In genomic region chr14:95215094-95215493, GRCh38 we compare ENCODE assay signal across 22 cellular contexts. TPM values are rescaled to one million over a fixed set of nuclear protein-coding genes. Genes with fewer than 3 reads are reported as not detected.
DNase-seq lines count a peak whose midpoint lies in the region; ATAC-seq and TF ChIP-seq lines count a peak whose summit lies in the region.
"Had no signal": no experiment of that assay in that cellular context is flagged by ENCODE, and none has a peak within 500 bp of the region (broad histone marks: within the 10 kb centered on the region; RNA-seq: fewer than 3 reads in every experiment).

No MANE protein-coding gene starts in this region.

- H3K9me2 ChIP-seq in Karpas-422 (replicated peaks; ENCODE audit: insufficient read depth, low read length) (no peaks in the 10 kb centered on the region), hepatocyte (replicated peaks; ENCODE audit: insufficient read depth) (no peaks in the 10 kb centered on the region)
- H3K9me2 ChIP-seq: SK-N-SH had no signal

- H3K9me3 ChIP-seq in Karpas-422 (ENCODE audit: low read length) (no peaks in the 10 kb centered on the region), hepatocyte (ENCODE audit: low read depth) (no peaks in the 10 kb centered on the region)
- H3K9me3 ChIP-seq: HAP-1, SK-N-SH had no signal

- no peak for TF ChIP-seq CTCF in hepatocyte (IDR thresholded peaks at IDR 0.05; ENCODE audit: poor library complexity)
- no peak for TF ChIP-seq CTCF in progenitor cell of endocrine pancreas (IDR thresholded peaks at IDR 0.05; ENCODE audit: unreplicated experiment)

- H3K4me1 ChIP-seq in Karpas-422 (ENCODE audit: low read length) (peaks cover 8% of the 10 kb centered on the region), hepatocyte (ENCODE audit: insufficient read depth) (peaks cover 28% of the 10 kb centered on the region)
- H3K4me1 ChIP-seq: HAP-1 had no signal

- H3K9ac ChIP-seq in Karpas-422 (ENCODE audit: low read length), result no peak overlapping the region
- H3K9ac ChIP-seq: KMS-11, SK-N-SH had no signal

- ATAC-seq in GM19023 (IDR thresholded peaks at IDR 0.05; ENCODE audit: unreplicated experiment) (no peak), HG02884 (IDR thresholded peaks at IDR 0.05; ENCODE audit: unreplicated experiment) (no peak)
- ATAC-seq: GM23338, PC-3 had no signal

- H3K36me3 Mint-ChIP-seq in progenitor cell of endocrine pancreas (ENCODE audit: insufficient read depth) (peaks cover 7% of the 10 kb centered on the region), immature natural killer cell (no peaks in the 10 kb centered on the region)

- H3K79me2 ChIP-seq in Karpas-422 (ENCODE audit: low read length) (no peaks in the 10 kb centered on the region), hepatocyte (no peaks in the 10 kb centered on the region)

- no peak overlapping the region for H2AFZ ChIP-seq in Karpas-422 (ENCODE audit: low read length)
- H2AFZ ChIP-seq in hepatocyte, result no peak overlapping the region
- H2AFZ ChIP-seq: GM23338 had no signal

- peak overlapping the region; percentile 59 for H3K27ac ChIP-seq in Karpas-422 (ENCODE audit: low read length)
- peak overlapping the region; percentile 41 for H3K27ac ChIP-seq in hepatocyte
- H3K27ac ChIP-seq: KMS-11 had no signal

- DNase-seq in Karpas-422, result no peak
- no peak for DNase-seq in hepatocyte (ENCODE audit: low spot score)
- DNase-seq in progenitor cell of endocrine pancreas (ENCODE audit: low spot score, unreplicated experiment), result no peak
- DNase-seq in immature natural killer cell, result no peak
- DNase-seq in activated gamma-delta T cell treated with Interleukin-2 at 50 U/mL for 16 hours, result no peak
- DNase-seq: CD4-positive, CD25-positive, alpha-beta regulatory T cell; EL; GF-D8; IMR-90; NCI-H1105 treated with DMSO at 0.1 percent for 48 hours; NCI-H2029 treated with DMSO at 0.1 percent for 48 hours; NCI-H446; NCI-H526; PC-3; RPMI8226; SIG-M5; SK-N-SH had no signal

- H3K27me3 ChIP-seq in Karpas-422 (ENCODE audit: low read length) (no peaks in the 10 kb centered on the region), hepatocyte (no peaks in the 10 kb centered on the region)

- H3K9me3 Mint-ChIP-seq in progenitor cell of endocrine pancreas (ENCODE audit: low read depth) (no peaks in the 10 kb centered on the region), immature natural killer cell (no peaks in the 10 kb centered on the region)
- H3K9me3 Mint-ChIP-seq: GM23338 had no signal

- H3K4me1 Mint-ChIP-seq in progenitor cell of endocrine pancreas (ENCODE audit: low read depth) (peaks cover 22% of the 10 kb centered on the region), immature natural killer cell (no peaks in the 10 kb centered on the region)
- H3K4me1 Mint-ChIP-seq: CD4-positive, CD25-positive, alpha-beta regulatory T cell had no signal

- peak overlapping the region; percentile 9 for H3K27ac Mint-ChIP-seq in progenitor cell of endocrine pancreas
- no peak overlapping the region for H3K27ac Mint-ChIP-seq in immature natural killer cell
- H3K27ac Mint-ChIP-seq: CD4-positive, CD25-positive, alpha-beta regulatory T cell; GM23338 had no signal

- H3K27me3 Mint-ChIP-seq in progenitor cell of endocrine pancreas (peaks cover 4% of the 10 kb centered on the region), immature natural killer cell (ENCODE audit: low read depth in 3 of 3) (peaks cover 0 to 2% (median 0%) of the 10 kb centered on the region in 3 donors)

- no peak overlapping the region for H3K4me3 Mint-ChIP-seq in progenitor cell of endocrine pancreas (ENCODE audit: low read depth)
- H3K4me3 Mint-ChIP-seq in immature natural killer cell, result no peak overlapping the region
- H3K4me3 Mint-ChIP-seq: CD4-positive, CD25-positive, alpha-beta regulatory T cell; GM23338 had no signal

- H4K20me1 ChIP-seq in Karpas-422 (ENCODE audit: insufficient read depth, low read depth, low read length), result no peaks in the 10 kb centered on the region
- no peaks in the 10 kb centered on the region for H4K20me1 ChIP-seq in hepatocyte (ENCODE audit: insufficient read depth, poor library complexity, severe bottlenecking)

- peaks cover 47% of the 10 kb centered on the region for H3K36me3 ChIP-seq in Karpas-422 (ENCODE audit: insufficient read depth, low read length)
- H3K36me3 ChIP-seq in hepatocyte (replicated peaks; ENCODE audit: insufficient read depth, low read depth), result no peaks in the 10 kb centered on the region
- H3K36me3 ChIP-seq: HAP-1 had no signal

- WGBS in hepatocyte (ENCODE audit: low lambda C conversion rate, missing lambda C conversion rate), result 36% methylated on average over 3 of the region's 3 CpGs

- H3K4me3 ChIP-seq in Karpas-422 (ENCODE audit: low read length) (no peak overlapping the region), hepatocyte (no peak overlapping the region)
- H3K4me3 ChIP-seq: GM23338, HAP-1 had no signal

- H3K4me2 ChIP-seq in Karpas-422 (ENCODE audit: low read depth, low read length, poor library complexity, severe bottlenecking) (no peak overlapping the region), hepatocyte (peak overlapping the region; percentile 40)
- H3K4me2 ChIP-seq: GM23338, KMS-11, SK-N-SH had no signal

RNA-seq across cellular contexts. Expression of gene DICER1, which starts 57.8 kb away (rescaled TPM):
- total RNA-seq in Karpas-422 (2014; rRNA removed; shearing (Covaris generic); ENCODE audit: low replicate concordance), result 117 and 314 TPM in 2 replicates
- total RNA-seq in hepatocyte (64.3 and 111 TPM in 2 replicates), progenitor cell of endocrine pancreas (118 and 127 TPM in 2 replicates)
- polyA plus RNA-seq in hepatocyte (19.8 and 20.0 TPM in 2 replicates), immature natural killer cell (10 to 100 TPM in 1 of 3 donors, 1 to 10 TPM in 2; 6.5 to 11.7 (median 7.0) TPM)
